13 cellular contexts compared by ENCODE assay signal in genomic region chr6:18053071-18053475, GRCh38.
DNase-seq lines count a peak whose midpoint lies in the region; ATAC-seq and TF ChIP-seq lines count a peak whose summit lies in the region.
"Had no signal": no experiment of that assay in that cellular context is flagged by ENCODE, and none has a peak within 500 bp of the region (broad histone marks: within the 10 kb centered on the region; RNA-seq: fewer than 3 reads in every experiment).

No MANE protein-coding gene starts in this region.

- no peak overlapping the region for H3K4me3 ChIP-seq in adipocyte (ENCODE audit: low read length)
- peak overlapping the region; percentile 57 for H3K4me3 ChIP-seq in thoracic aorta
- H3K4me3 ChIP-seq: neural progenitor cell had no signal

- H3K27ac ChIP-seq in foreskin keratinocyte (peak overlapping the region; percentile 32), thoracic aorta (peak overlapping the region; percentile 78 to 81)
- H3K27ac ChIP-seq: neural progenitor cell had no signal

- H3K9me3 ChIP-seq in adipocyte (ENCODE audit: control insufficient read depth, low read length): no peaks in the 10 kb centered on the region
- no peaks in the 10 kb centered on the region for H3K9me3 ChIP-seq in thoracic aorta

- peak; percentile 9 for DNase-seq in HCEC 1CT
- DNase-seq in adipocyte (ENCODE audit: low read depth): peak; percentile 78
- peak; percentile 87 to 89 for DNase-seq in foreskin keratinocyte
- DNase-seq in thoracic aorta (ENCODE audit: low spot score): no peak
- no peak for DNase-seq in SHP77 treated with DMSO at 0.1 percent for 48 hours (lab: John Stamatoyannopoulos, UW)
- DNase-seq in HK-2 (ENCODE audit: unreplicated experiment): no peak
- DNase-seq: activated T-cell treated with anti-CD3 and anti-CD28 coated beads, Interleukin-2, amount 50 U/mL, for 48 hours; amygdala; head of caudate nucleus; NCI-H187 had no signal

- TF ChIP-seq CTCF in foreskin keratinocyte (conservative IDR thresholded peaks at IDR 0.05) (no peak), thoracic aorta (IDR thresholded peaks at IDR 0.05) (no peak)

- H3K36me3 ChIP-seq in adipocyte (ENCODE audit: control insufficient read depth, insufficient read depth, low read length, severe bottlenecking): no peaks in the 10 kb centered on the region
- no peaks in the 10 kb centered on the region for H3K36me3 ChIP-seq in thoracic aorta
- H3K36me3 ChIP-seq: neural progenitor cell had no signal

- no peaks in the 10 kb centered on the region for H3K4me1 ChIP-seq in adipocyte (ENCODE audit: control insufficient read depth, insufficient read depth, low read length)
- H3K4me1 ChIP-seq in foreskin keratinocyte: peaks cover 22% of the 10 kb centered on the region
- peaks cover 4 to 11% of the 10 kb centered on the region in 2 donors for H3K4me1 ChIP-seq in thoracic aorta (ENCODE audit: control insufficient read depth in 1 of 2, low read depth in 2 of 2)
- H3K4me1 ChIP-seq: neural progenitor cell had no signal

- ATAC-seq in foreskin keratinocyte (peak; percentile 53), thoracic aorta (ENCODE audit: insufficient number of reproducible peaks, low FRiP score, low read depth) (peak; percentile 62), HG03457 (IDR thresholded peaks at IDR 0.05; ENCODE audit: unreplicated experiment) (no peak), GM18520 (IDR thresholded peaks at IDR 0.05; ENCODE audit: unreplicated experiment) (no peak)

- H3K9ac ChIP-seq in adipocyte (ENCODE audit: low read length): no peak overlapping the region
- H3K9ac ChIP-seq: neural progenitor cell had no signal

- H3K27me3 ChIP-seq in adipocyte (replicated peaks; ENCODE audit: control insufficient read depth, insufficient read depth, low read length) (peaks cover 4% of the 10 kb centered on the region), foreskin keratinocyte (no peaks in the 10 kb centered on the region), thoracic aorta (replicated peaks; ENCODE audit: insufficient read depth) (no peaks in the 10 kb centered on the region)
- H3K27me3 ChIP-seq: neural progenitor cell had no signal

Comparison
In these comparisons a context has a peak if more than half of its experiments do, and no peak if none do; other contexts are left out.
1. DNase-seq: peak in HCEC 1CT (single experiment), adipocyte (single experiment) and foreskin keratinocyte (2 of 2); none in thoracic aorta (single experiment), SHP77 treated with DMSO at 0.1 percent for 48 hours (single experiment) and HK-2 (single experiment).
2. ATAC-seq: peak in foreskin keratinocyte (single experiment) and thoracic aorta (single experiment); none in HG03457 (single experiment) and GM18520 (single experiment).